In genomic region chr6:85403331-85404015, GRCh38 we compare ENCODE assay signal across 8 cellular contexts. TPM values are rescaled to one million over a fixed set of nuclear protein-coding genes. Genes with fewer than 3 reads are reported as not detected.
DNase-seq lines count a peak whose midpoint lies in the region; ATAC-seq and TF ChIP-seq lines count a peak whose summit lies in the region.

No MANE protein-coding gene starts in this region.

- H3K9ac ChIP-seq in HUES6 (ENCODE audit: low read length): no peak overlapping the region

- H3K4me3 ChIP-seq in HUES6 (ENCODE audit: low read depth, low read length) (no peak overlapping the region), body of pancreas (no peak overlapping the region), lower lobe of right lung (no peak overlapping the region)

- WGBS in body of pancreas, 2 donors: 94 to 97% methylated on average over 2 of the region's 2 CpGs

- TF ChIP-seq POLR2A in body of pancreas (IDR thresholded peaks at IDR 0.05): no peak

- H3K36me3 ChIP-seq in HUES6 (ENCODE audit: control insufficient read depth, insufficient read depth, low read length): no peaks in the 10 kb centered on the region
- H3K36me3 ChIP-seq in body of pancreas (replicated peaks in 1 of 2; ENCODE audit: insufficient read depth in 1 of 2, low read depth in 2 of 2): no peaks in the 10 kb centered on the region
- H3K36me3 ChIP-seq in lower lobe of right lung: no peaks in the 10 kb centered on the region

- DNase-seq in AG08396 (ENCODE audit: low spot score): peak; percentile 59
- DNase-seq in body of pancreas: no peak
- no peak for DNase-seq in lower lobe of right lung
- no peak for DNase-seq in NCI-H524 treated with DMSO at 0.1 percent for 48 hours (lab: John Stamatoyannopoulos, UW)
- no peak for DNase-seq in superior temporal gyrus (ENCODE audit: extremely low spot score)

- H3K9me3 ChIP-seq in HUES6 (ENCODE audit: control insufficient read depth, insufficient read depth, low read depth, low read length) (no peaks in the 10 kb centered on the region), body of pancreas (no peaks in the 10 kb centered on the region), lower lobe of right lung (no peaks in the 10 kb centered on the region)

- H3K4me1 ChIP-seq in HUES6 (ENCODE audit: control insufficient read depth, insufficient read depth, low read length) (peaks cover 37% of the 10 kb centered on the region), body of pancreas (peaks cover 52% of the 10 kb centered on the region), lower lobe of right lung (peaks cover 12% of the 10 kb centered on the region)

- intact Hi-C loops in body of pancreas (cut with DNase I) (no loop called here), lower lobe of right lung (cut with DNase I) (no loop called here)

- TF ChIP-seq CTCF in body of pancreas (IDR thresholded peaks at IDR 0.05): no peak
- TF ChIP-seq CTCF in lower lobe of right lung (IDR thresholded peaks at IDR 0.05): no peak

- ATAC-seq in body of pancreas (no peak), lower lobe of right lung (peak; percentile 68 to 85), GM18519 (IDR thresholded peaks at IDR 0.05; ENCODE audit: low FRiP score, unreplicated experiment) (no peak), GM19463 (IDR thresholded peaks at IDR 0.05; ENCODE audit: unreplicated experiment) (no peak)

- H3K27ac ChIP-seq in HUES6 (ENCODE audit: low read depth, low read length) (0 out of 2 replicates have a peak overlapping the region, but pooled peaks have one; percentile 27), body of pancreas (peak overlapping the region in 3 of 4 donors; percentile 14 to 84 (median 67)), lower lobe of right lung (peak overlapping the region; percentile 48)

- H3K27me3 ChIP-seq in HUES6 (ENCODE audit: control insufficient read depth, insufficient read depth, low read length) (no peaks in the 10 kb centered on the region), body of pancreas (no peaks in the 10 kb centered on the region), lower lobe of right lung (ENCODE audit: low read depth) (no peaks in the 10 kb centered on the region)

RNA-seq across cellular contexts. Expression of gene NT5E, which starts 46.4 kb away (rescaled TPM):
- total RNA-seq in body of pancreas (1 to 10 TPM; 3.1 to 4.0 TPM), lower lobe of right lung (18.0 TPM)

Comparison
In these comparisons a context has a peak if more than half of its experiments do, and no peak if none do; other contexts are left out.
1. ATAC-seq: peak in lower lobe of right lung (2 of 2); none in body of pancreas (single experiment), GM18519 (single experiment) and GM19463 (single experiment).
2. Peak in every context shown above with its lines, with median percentiles within 50 percentile points of each other: H3K27ac ChIP-seq.